In genomic region chr3:12486001-12486400, GRCh38 we compare ENCODE assay signal across 21 cellular contexts. TPM values are rescaled to one million over a fixed set of nuclear protein-coding genes. Genes with fewer than 3 reads are reported as not detected.
A peak's percentile ranks its signal among the peaks of the same experiment; 100 is the strongest.
DNase-seq lines count a peak whose midpoint lies in the region; ATAC-seq, FAIRE-seq and TF ChIP-seq lines count a peak whose summit lies in the region.
"Had no signal": no experiment of that assay in that cellular context is flagged by ENCODE, and none has a peak within 500 bp of the region (broad histone marks: within the 10 kb centered on the region; RNA-seq: fewer than 3 reads in every experiment).

No MANE protein-coding gene starts in this region.

- no peak for TF ChIP-seq POLR2A in HepG2 (IDR thresholded peaks at IDR 0.05; ENCODE audit: insufficient read depth in 1 of 2, low read depth in 2 of 2, low read length in 2 of 2)
- TF ChIP-seq POLR2A in right lobe of liver (IDR thresholded peaks at IDR 0.05), result no peak

- no peaks in the 10 kb centered on the region for H3K27me3 Mint-ChIP-seq in activated CD4-positive, alpha-beta memory T cell treated with anti-CD3 and anti-CD28 coated beads for 36 hours
- no peaks in the 10 kb centered on the region for H3K27me3 Mint-ChIP-seq in stimulated activated memory B cell treated with anti-CD40 and anti-IgM and Interleukin-4, amounts not matched to agents 10 μg/mL and 1 μg/mL and 100 μg/mL, for 72 hours
- H3K27me3 Mint-ChIP-seq: T-cell had no signal

- H3K79me2 ChIP-seq in HepG2 (ENCODE audit: insufficient read depth, low read length), result peaks cover 17% of the 10 kb centered on the region
- peaks cover 72% of the 10 kb centered on the region for H3K79me2 ChIP-seq in PC-3 (ENCODE audit: low read length)
- peaks cover 35% of the 10 kb centered on the region for H3K79me2 ChIP-seq in keratinocyte (ENCODE audit: control insufficient read depth, insufficient read depth, low read length)

- H3K4me1 ChIP-seq in HepG2 (ENCODE audit: insufficient read depth, low read length) (peaks cover 38% of the 10 kb centered on the region), right lobe of liver (peaks cover 0 to 12% (median 2%) of the 10 kb centered on the region in 4 donors), PC-3 (ENCODE audit: insufficient read depth, low read length) (peaks cover 50% of the 10 kb centered on the region), keratinocyte (ENCODE audit: control insufficient read depth, extremely low read depth, insufficient read depth, low read length) (peaks cover 14% of the 10 kb centered on the region)

- H3K4me1 Mint-ChIP-seq in activated CD4-positive, alpha-beta memory T cell treated with anti-CD3 and anti-CD28 coated beads for 36 hours (ENCODE audit: low read depth), result peaks cover 30% of the 10 kb centered on the region
- peaks cover 46% of the 10 kb centered on the region for H3K4me1 Mint-ChIP-seq in stimulated activated memory B cell treated with anti-CD40 and anti-IgM and Interleukin-4, amounts not matched to agents 10 μg/mL and 1 μg/mL and 100 μg/mL, for 72 hours

- no peak for TF ChIP-seq RAD21 in HepG2 (CRISPR knock-in tag; IDR thresholded peaks at IDR 0.05)

- H3K4me2 ChIP-seq in HepG2 (ENCODE audit: low read depth, low read length), result peak overlapping the region; percentile 8; the same call in 1 of the 2 replicates
- H3K4me2 ChIP-seq in PC-3 (ENCODE audit: low read length), result peak overlapping the region; percentile 54
- peak overlapping the region; percentile 33 for H3K4me2 ChIP-seq in keratinocyte (ENCODE audit: control insufficient read depth, extremely low read depth, insufficient read depth, low read depth, low read length)

- ATAC-seq in HepG2 (no peak), right lobe of liver (no peak), PC-3 (no peak)
- ATAC-seq in stimulated activated memory B cell treated with anti-CD40 and anti-IgM and Interleukin-4, amounts not matched to agents 10 μg/mL and 1 μg/mL and 100 μg/mL, for 72 hours, result no peak
- ATAC-seq: esophagus mucosa, gastrocnemius medialis, Right ventricle myocardium inferior, T-cell had no signal

- TF ChIP-seq CTCF in HepG2 (CRISPR knock-in tag; IDR thresholded peaks at IDR 0.05), result no peak
- no peak for TF ChIP-seq CTCF in right lobe of liver (IDR thresholded peaks at IDR 0.05)
- TF ChIP-seq CTCF in PC-3 (conservative IDR thresholded peaks at IDR 0.05; ENCODE audit: low read depth, low read length), result no peak
- no peak for TF ChIP-seq CTCF in keratinocyte (optimal IDR thresholded peaks at IDR 0.05 in 1 of 3, IDR thresholded peaks at IDR 0.05 in 1 of 3, conservative IDR thresholded peaks at IDR 0.05 in 1 of 3; ENCODE audit: extremely low read depth in 1 of 3, insufficient read depth in 2 of 3, low read length in 3 of 3)

- no peak for FAIRE-seq in HepG2 (lab: Jason Lieb, UNC)
- FAIRE-seq in keratinocyte (lab: Jason Lieb, UNC), result no peak

- peaks cover 15% of the 10 kb centered on the region for H3K36me3 Mint-ChIP-seq in activated CD4-positive, alpha-beta memory T cell treated with anti-CD3 and anti-CD28 coated beads for 36 hours
- H3K36me3 Mint-ChIP-seq in stimulated activated memory B cell treated with anti-CD40 and anti-IgM and Interleukin-4, amounts not matched to agents 10 μg/mL and 1 μg/mL and 100 μg/mL, for 72 hours, result peaks cover 37% of the 10 kb centered on the region

- H3K4me3 Mint-ChIP-seq in activated CD4-positive, alpha-beta memory T cell treated with anti-CD3 and anti-CD28 coated beads for 36 hours, result no peak overlapping the region
- H3K4me3 Mint-ChIP-seq in stimulated activated memory B cell treated with anti-CD40 and anti-IgM and Interleukin-4, amounts not matched to agents 10 μg/mL and 1 μg/mL and 100 μg/mL, for 72 hours, result no peak overlapping the region

- H3K4me3 ChIP-seq in HepG2 (replicated peaks in 1 of 3; ENCODE audit: insufficient read depth in 1 of 3, low read depth in 2 of 3, low read length in 3 of 3) (no peak overlapping the region), right lobe of liver (no peak overlapping the region), PC-3 (ENCODE audit: low read length) (no peak overlapping the region), keratinocyte (ENCODE audit: control insufficient read depth in 2 of 3, extremely low read depth in 1 of 3, insufficient read depth in 2 of 3, low read depth in 1 of 3, low read length in 3 of 3) (no peak overlapping the region)

- H3K27me3 ChIP-seq in HepG2 (ENCODE audit: control insufficient read depth in 1 of 2, insufficient read depth in 2 of 2, low read length in 2 of 2), result no peaks in the 10 kb centered on the region
- no peaks in the 10 kb centered on the region for H3K27me3 ChIP-seq in right lobe of liver
- H3K27me3 ChIP-seq in PC-3 (ENCODE audit: low read length), result no peaks in the 10 kb centered on the region
- no peaks in the 10 kb centered on the region for H3K27me3 ChIP-seq in keratinocyte (ENCODE audit: control insufficient read depth, extremely low read depth, insufficient read depth, low read length)
- H3K27me3 ChIP-seq: gastrocnemius medialis had no signal

- CTCF ChIA-PET in HepG2 (lab: Yijun Ruan, JAX; ENCODE audit: low intra/inter-chr PET ratio, low total read pairs) (no interaction called here), PC-3 (lab: Charles Lee) (no interaction called here)
- CTCF ChIA-PET in activated CD4-positive, alpha-beta memory T cell treated with anti-CD3 and anti-CD28 coated beads for 36 hours (lab: Charles Lee), result interaction anchor here (4.6 kb wide), 1 partner anchor 351 kb away, joined by 44 read pairs; no protein-coding TSS in a partner anchor

- H4K20me1 ChIP-seq in HepG2 (ENCODE audit: insufficient read depth, low read length), result no peaks in the 10 kb centered on the region
- no peaks in the 10 kb centered on the region for H4K20me1 ChIP-seq in PC-3 (ENCODE audit: low read length)
- H4K20me1 ChIP-seq in keratinocyte (ENCODE audit: control insufficient read depth, extremely low read depth, insufficient read depth, low read length), result no peaks in the 10 kb centered on the region

- dilution Hi-C loops in keratinocyte (cut with MboI; ENCODE audit: extremely low pct_ligation_motif_present, low sequenced_read_pairs), result no loop called here

- no peak overlapping the region for H3K27ac Mint-ChIP-seq in activated CD4-positive, alpha-beta memory T cell treated with anti-CD3 and anti-CD28 coated beads for 36 hours
- no peak overlapping the region for H3K27ac Mint-ChIP-seq in stimulated activated memory B cell treated with anti-CD40 and anti-IgM and Interleukin-4, amounts not matched to agents 10 μg/mL and 1 μg/mL and 100 μg/mL, for 72 hours

- no peaks in the 10 kb centered on the region for H3F3A ChIP-seq in PC-3 (ENCODE audit: low read length, unreplicated experiment)

- no peaks in the 10 kb centered on the region for H3K9me3 Mint-ChIP-seq in activated CD4-positive, alpha-beta memory T cell treated with anti-CD3 and anti-CD28 coated beads for 36 hours
- H3K9me3 Mint-ChIP-seq in stimulated activated memory B cell treated with anti-CD40 and anti-IgM and Interleukin-4, amounts not matched to agents 10 μg/mL and 1 μg/mL and 100 μg/mL, for 72 hours, result no peaks in the 10 kb centered on the region
- H3K9me3 Mint-ChIP-seq: T-cell had no signal

- H2AFZ ChIP-seq in HepG2 (ENCODE audit: low read length) (no peak overlapping the region), PC-3 (ENCODE audit: low read length) (no peak overlapping the region), keratinocyte (ENCODE audit: control insufficient read depth, low read length) (no peak overlapping the region)

- in situ Hi-C loops in HepG2 (cut with HindIII; ENCODE audit: extremely low pct_ligation_motif_present, low pct_unique_long_range_greater_than_20kb), result no loop called here

- H3K9ac ChIP-seq in HepG2 (ENCODE audit: insufficient read depth, low read depth, low read length) (no peak overlapping the region), PC-3 (ENCODE audit: low read length) (no peak overlapping the region), keratinocyte (ENCODE audit: control insufficient read depth, extremely low read depth, insufficient read depth, low read length) (no peak overlapping the region)

- no peak overlapping the region for H3K27ac ChIP-seq in HepG2 (ENCODE audit: extremely low read length, insufficient read depth, low read length)
- no peak overlapping the region for H3K27ac ChIP-seq in right lobe of liver
- H3K27ac ChIP-seq in PC-3 (ENCODE audit: low read length), result no peak overlapping the region
- H3K27ac ChIP-seq in keratinocyte (ENCODE audit: control insufficient read depth, insufficient read depth, low read length), result no peak overlapping the region
- H3K27ac ChIP-seq: thoracic aorta had no signal

- BruUV-seq in HepG2 (replicated peaks; lab: Mats Ljungman, UMichigan), result no TSS peak
- no TSS peak for BruUV-seq in PC-3 (replicated peaks; lab: Mats Ljungman, UMichigan)

- DNase-seq in HepG2 (ENCODE audit: low spot score) (no peak), right lobe of liver (no peak), PC-3 (no peak), keratinocyte (ENCODE audit: low read depth, low spot score) (no peak)
- DNase-seq in stimulated activated CD4-positive, alpha-beta T cell treated with anti-CD3 and anti-CD28 coated beads, Interleukin-2, amount 100 ng/mL, for 48 hours, result no peak
- no peak for DNase-seq in activated CD4-positive, alpha-beta memory T cell treated with anti-CD3 and anti-CD28 coated beads for 36 hours
- DNase-seq: activated CD4-positive, alpha-beta T cell treated with anti-CD3 and anti-CD28 coated beads, Interleukin-2, amount 50 U/mL, for 48 hours; activated effector memory CD4-positive, alpha-beta T cell treated with Interleukin-2 at 50 U/mL for 16 hours; cerebellar nuclear complex; effector CD4-positive, alpha-beta T cell; gastrocnemius medialis; Kasumi-1; NCI-H1417 treated with DMSO at 0.1 percent for 48 hours; T-cell had no signal

- TF ChIP-seq EP300 in HepG2 (IDR thresholded peaks at IDR 0.05; ENCODE audit: low read depth in 2 of 2, low read length in 2 of 2) (no peak), HepG2 (CRISPR knock-in tag; IDR thresholded peaks at IDR 0.05; ENCODE audit: borderline replicate concordance) (no peak)

- H3K9me1 ChIP-seq in keratinocyte (ENCODE audit: control insufficient read depth, extremely low read depth, insufficient read depth, low read length), result peaks cover 3% of the 10 kb centered on the region

- H3K9me3 ChIP-seq in HepG2 (ENCODE audit: low read length) (no peaks in the 10 kb centered on the region), right lobe of liver (no peaks in the 10 kb centered on the region), PC-3 (ENCODE audit: low read length) (no peaks in the 10 kb centered on the region), keratinocyte (ENCODE audit: control insufficient read depth, low read depth, low read length) (no peaks in the 10 kb centered on the region)
- H3K9me3 ChIP-seq: gastrocnemius medialis, thoracic aorta had no signal

- intact Hi-C loops in HepG2 (cut with micrococcal nuclease; ENCODE audit: unreplicated experiment) (loop anchor here (10.0 kb wide), 1 partner anchor 171 kb away; no protein-coding TSS in a partner anchor), right lobe of liver (cut with DNase I) (no loop called here), PC-3 (cut with micrococcal nuclease) (loop anchor here (10.0 kb wide), 1 partner anchor 409 kb away; no protein-coding TSS in a partner anchor)
- intact Hi-C loops in activated CD4-positive, alpha-beta memory T cell treated with anti-CD3 and anti-CD28 coated beads for 36 hours (cut with micrococcal nuclease), result no loop called here

- H3K9me2 ChIP-seq in PC-3 (replicated peaks; ENCODE audit: low read length), result no peaks in the 10 kb centered on the region

- 93% methylated on average over 4 of the region's 4 CpGs for WGBS in HepG2 (ENCODE audit: low lambda C conversion rate)
- WGBS in right lobe of liver (ENCODE audit: insufficient coverage, low coverage, low lambda C conversion rate, missing lambda C conversion rate), result 84% methylated on average over 4 of the region's 4 CpGs

- H3K36me3 ChIP-seq in HepG2 (replicated peaks in 1 of 2; ENCODE audit: control insufficient read depth in 1 of 2, insufficient read depth in 2 of 2, low read length in 2 of 2) (peaks cover 2 to 14% of the 10 kb centered on the region in 2 experiments; a peak in 4 of 5 replicates), right lobe of liver (peaks cover 0 to 5% (median 0%) of the 10 kb centered on the region in 4 donors), PC-3 (ENCODE audit: low read depth, low read length) (peaks cover 26% of the 10 kb centered on the region; the same call in 1 of the 2 replicates), keratinocyte (ENCODE audit: control insufficient read depth in 2 of 2, extremely low read depth in 1 of 2, insufficient read depth in 2 of 2, low read length in 2 of 2) (peaks cover 9% of the 10 kb centered on the region in 2 experiments)
- H3K36me3 ChIP-seq: gastrocnemius medialis had no signal

- POLR2A ChIA-PET in HepG2 (lab: Yijun Ruan, JAX), result no interaction called here
- POLR2A ChIA-PET in PC-3 (lab: Charles Lee; ENCODE audit: unreplicated experiment), result no interaction called here
- POLR2A ChIA-PET in activated CD4-positive, alpha-beta memory T cell treated with anti-CD3 and anti-CD28 coated beads for 36 hours (lab: Charles Lee), result interaction anchor here (3.7 kb wide), 1 partner anchor 14 kb away, joined by 20 read pairs; no protein-coding TSS in a partner anchor

RNA-seq across cellular contexts. Expression of gene TSEN2, which starts 1.7 kb away (rescaled TPM):
- total RNA-seq in HepG2 (2016; rRNA removed; fragmentation: Illumina TruSeq; extraction: Trizol) (16.4 and 17.3 TPM in 2 replicates), right lobe of liver (1 to 10 TPM; 4.7 to 9.2 (median 6.4) TPM), PC-3 (2014; rRNA removed) (40.2 and 51.0 TPM in 2 replicates)
- total RNA-seq in HepG2 (2016; cell fraction: cytosol; rRNA removed; fragmentation: Illumina TruSeq; extraction: Trizol; ENCODE audit: low read depth), result 8.7 and 13.6 TPM in 2 replicates
- total RNA-seq in HepG2 (2016; cell fraction: insoluble cytoplasmic fraction; rRNA removed; fragmentation: Illumina TruSeq; extraction: Trizol), result 15.8 and 19.3 TPM in 2 replicates
- 9.1 and 9.4 TPM in 2 replicates for total RNA-seq in HepG2 (2016; cell fraction: membrane; rRNA removed; fragmentation: Illumina TruSeq; extraction: Trizol)
- 21.4 and 24.3 TPM in 2 replicates for total RNA-seq in HepG2 (2016; cell fraction: nucleus; rRNA removed; fragmentation: Illumina TruSeq; extraction: Trizol)
- polyA plus RNA-seq in HepG2 (2011; rRNA removed) (11.0 and 11.5 TPM in 2 replicates), keratinocyte (15.9 to 23.8 TPM (median 15.9 TPM) in 3 replicates)
- 3.9 and 4.1 TPM in 2 replicates for polyA plus RNA-seq in HepG2 (2011; cell fraction: cytosol; rRNA removed)
- 14.2 and 17.5 TPM in 2 replicates for polyA plus RNA-seq in HepG2 (2011; cell fraction: nucleus; rRNA removed)
- 8.1 and 9.3 TPM in 2 replicates for polyA plus RNA-seq in HepG2 (2012)
- polyA plus RNA-seq in HepG2 (2016; cell fraction: cytosol; fragmentation: Illumina TruSeq; extraction: Trizol; ENCODE audit: low read depth), result 2.0 and 2.5 TPM in 2 replicates
- 13.0 and 13.8 TPM in 2 replicates for polyA plus RNA-seq in HepG2 (2016; cell fraction: insoluble cytoplasmic fraction; fragmentation: Illumina TruSeq; extraction: Trizol; ENCODE audit: low read depth)
- 2.9 and 4.2 TPM in 2 replicates for polyA plus RNA-seq in HepG2 (2016; cell fraction: membrane; fragmentation: Illumina TruSeq; extraction: Trizol; ENCODE audit: low read depth)
- polyA plus RNA-seq in HepG2 (2016; cell fraction: nucleus; fragmentation: Illumina TruSeq; extraction: Trizol; ENCODE audit: insufficient read depth, low read depth), result 28.7 and 33.4 TPM in 2 replicates
- 19.0 and 68.2 TPM in 2 replicates for polyA minus RNA-seq in HepG2 (2011; rRNA and poly(A)+ RNA removed; ENCODE audit: low replicate concordance)
- polyA minus RNA-seq in HepG2 (2011; cell fraction: cytosol; rRNA and poly(A)+ RNA removed), result 5.5 and 5.6 TPM in 2 replicates
- polyA minus RNA-seq in HepG2 (2011; cell fraction: nucleus; rRNA and poly(A)+ RNA removed), result 27.9 and 34.7 TPM in 2 replicates
- 5.3 TPM for polyA plus RNA-seq in keratinocyte (2011; ENCODE audit: low read depth)
- 7.8 and 14.9 TPM in 2 replicates for polyA plus RNA-seq in keratinocyte (2011; cell fraction: cytosol; rRNA removed)
- 30.1 and 32.1 TPM in 2 replicates for polyA plus RNA-seq in keratinocyte (2011; cell fraction: nucleus; rRNA removed)
- polyA plus RNA-seq in keratinocyte (2012; ENCODE audit: low replicate concordance), result 11.2 and 13.8 TPM in 2 replicates
- 5.2 to 24.3 TPM (median 9.2 TPM) in 3 replicates for polyA minus RNA-seq in keratinocyte
- polyA minus RNA-seq in keratinocyte (2011; cell fraction: cytosol; rRNA and poly(A)+ RNA removed), result 7.5 TPM
- polyA minus RNA-seq in keratinocyte (2011; cell fraction: nucleus; rRNA and poly(A)+ RNA removed), result 13.9 and 22.0 TPM in 2 replicates
- 10 to 100 TPM; 13.8 to 15.4 TPM for total RNA-seq in activated CD4-positive, alpha-beta memory T cell treated with anti-CD3 and anti-CD28 coated beads for 36 hours

RNA-seq across cellular contexts. Expression of gene MKRN2OS, which starts 59.3 kb away (rescaled TPM):
- total RNA-seq in HepG2 (2016; rRNA removed; fragmentation: Illumina TruSeq; extraction: Trizol), result not detected in 2 replicates
- not detected in 2 replicates for total RNA-seq in HepG2 (2016; cell fraction: cytosol; rRNA removed; fragmentation: Illumina TruSeq; extraction: Trizol; ENCODE audit: low read depth)
- total RNA-seq in HepG2 (2016; cell fraction: insoluble cytoplasmic fraction; rRNA removed; fragmentation: Illumina TruSeq; extraction: Trizol), result not detected in 2 replicates
- not detected in 2 replicates for total RNA-seq in HepG2 (2016; cell fraction: membrane; rRNA removed; fragmentation: Illumina TruSeq; extraction: Trizol)
- total RNA-seq in HepG2 (2016; cell fraction: nucleus; rRNA removed; fragmentation: Illumina TruSeq; extraction: Trizol), result not detected in 2 replicates
- polyA plus RNA-seq in HepG2 (2011; rRNA removed), result not detected in 2 replicates
- polyA plus RNA-seq in HepG2 (2011; cell fraction: cytosol; rRNA removed), result 0.08 TPM in 1 of 2 replicates, not detected in the other
- not detected in 2 replicates for polyA plus RNA-seq in HepG2 (2011; cell fraction: nucleus; rRNA removed)
- polyA plus RNA-seq in HepG2 (2012), result 0.17 and 0.24 TPM in 2 replicates
- polyA plus RNA-seq in HepG2 (2016; cell fraction: cytosol; fragmentation: Illumina TruSeq; extraction: Trizol; ENCODE audit: low read depth), result not detected in 2 replicates
- polyA plus RNA-seq in HepG2 (2016; cell fraction: insoluble cytoplasmic fraction; fragmentation: Illumina TruSeq; extraction: Trizol; ENCODE audit: low read depth), result not detected in 2 replicates
- not detected in 2 replicates for polyA plus RNA-seq in HepG2 (2016; cell fraction: membrane; fragmentation: Illumina TruSeq; extraction: Trizol; ENCODE audit: low read depth)
- not detected in 2 replicates for polyA plus RNA-seq in HepG2 (2016; cell fraction: nucleus; fragmentation: Illumina TruSeq; extraction: Trizol; ENCODE audit: insufficient read depth, low read depth)
- not detected in 2 replicates for polyA minus RNA-seq in HepG2 (2011; rRNA and poly(A)+ RNA removed; ENCODE audit: low replicate concordance)
- polyA minus RNA-seq in HepG2 (2011; cell fraction: cytosol; rRNA and poly(A)+ RNA removed), result not detected in 2 replicates
- not detected in 2 replicates for polyA minus RNA-seq in HepG2 (2011; cell fraction: nucleus; rRNA and poly(A)+ RNA removed)
- under 1 TPM in 1 of 6 experiments, not detected in 5; 0.31 TPM for total RNA-seq in right lobe of liver
- total RNA-seq in PC-3 (2014; rRNA removed), result 6.6 and 7.9 TPM in 2 replicates
- 4.0 to 6.5 TPM (median 4.4 TPM) in 3 replicates for polyA plus RNA-seq in keratinocyte
- polyA plus RNA-seq in keratinocyte (2011; ENCODE audit: low read depth), result 1.6 TPM
- polyA plus RNA-seq in keratinocyte (2011; cell fraction: cytosol; rRNA removed), result 4.1 and 4.3 TPM in 2 replicates
- polyA plus RNA-seq in keratinocyte (2011; cell fraction: nucleus; rRNA removed), result 1.6 and 2.3 TPM in 2 replicates
- polyA plus RNA-seq in keratinocyte (2012; ENCODE audit: low replicate concordance), result 3.8 and 4.3 TPM in 2 replicates
- polyA minus RNA-seq in keratinocyte, result 0.49 to 3.9 TPM (median 1.7 TPM) in 3 replicates
- polyA minus RNA-seq in keratinocyte (2011; cell fraction: cytosol; rRNA and poly(A)+ RNA removed), result not detected
- polyA minus RNA-seq in keratinocyte (2011; cell fraction: nucleus; rRNA and poly(A)+ RNA removed), result 0.62 TPM in 1 of 2 replicates, not detected in the other
- not detected for total RNA-seq in activated CD4-positive, alpha-beta memory T cell treated with anti-CD3 and anti-CD28 coated beads for 36 hours
- total RNA-seq: Daoy, HT1080, omental fat pad, Right ventricle myocardium inferior, T-cell, thoracic aorta had no signal

Comparison
In these comparisons a context has a peak if more than half of its experiments do, and no peak if none do; other contexts are left out.
1. intact Hi-C loops: an anchor here in HepG2 (10.0 kb wide) and PC-3 (10.0 kb wide); none called in right lobe of liver and activated CD4-positive, alpha-beta memory T cell treated with anti-CD3 and anti-CD28 coated beads for 36 hours.